In genomic region chr13:36706755-36707154, GRCh38 we compare ENCODE assay signal across 32 cellular contexts. TPM values are rescaled to one million over a fixed set of nuclear protein-coding genes. Genes with fewer than 3 reads are reported as not detected.
DNase-seq lines count a peak whose midpoint lies in the region; ATAC-seq, FAIRE-seq and TF ChIP-seq lines count a peak whose summit lies in the region.
"Had no signal": no experiment of that assay in that cellular context is flagged by ENCODE, and none has a peak within 500 bp of the region (broad histone marks: within the 10 kb centered on the region; RNA-seq: fewer than 3 reads in every experiment).

No MANE protein-coding gene starts in this region.

- H3K36me3 ChIP-seq in small intestine (ENCODE audit: control insufficient read depth in 2 of 2, insufficient read depth in 2 of 2, low read length in 2 of 2) = no peaks in the 10 kb centered on the region
- H3K36me3 ChIP-seq in gastroesophageal sphincter = no peaks in the 10 kb centered on the region
- no peaks in the 10 kb centered on the region for H3K36me3 ChIP-seq in smooth muscle cell (ENCODE audit: low read depth)
- H3K36me3 ChIP-seq: neural progenitor cell, prostate gland, SJSA1, stomach had no signal

- no peak for TF ChIP-seq POLR2A in gastroesophageal sphincter (IDR thresholded peaks at IDR 0.05)

- peak overlapping the region in 2 of 3 experiments; percentile 55 to 87 for H3K27ac Mint-ChIP-seq in nephron
- H3K27ac Mint-ChIP-seq in stimulated activated naive CD8-positive, alpha-beta T cell treated with anti-CD3 and anti-CD28 coated beads, Interleukin-15, amount 100 ng/mL, for 72 hours = no peak overlapping the region
- H3K27ac Mint-ChIP-seq: activated CD4-positive, alpha-beta memory T cell treated with anti-CD3 and anti-CD28 coated beads, Interleukin-2, amount 10 ng/mL, durations not matched to agents 7 days and 5 days; CD14-positive monocyte; IgD-negative memory B cell; neural progenitor cell had no signal

- no peak for ATAC-seq in gastroesophageal sphincter
- no peak for ATAC-seq in stimulated activated naive CD8-positive, alpha-beta T cell treated with anti-CD3 and anti-CD28 coated beads, Interleukin-15, amount 100 ng/mL, for 72 hours
- ATAC-seq: mucosa of descending colon, PC-3 had no signal

- H3K4me1 Mint-ChIP-seq in nephron = peaks cover 28% of the 10 kb centered on the region
- no peaks in the 10 kb centered on the region for H3K4me1 Mint-ChIP-seq in stimulated activated naive CD8-positive, alpha-beta T cell treated with anti-CD3 and anti-CD28 coated beads, Interleukin-15, amount 100 ng/mL, for 72 hours
- H3K4me1 Mint-ChIP-seq: activated CD4-positive, alpha-beta memory T cell treated with anti-CD3 and anti-CD28 coated beads, Interleukin-2, amount 10 ng/mL, durations not matched to agents 7 days and 5 days; CD14-positive monocyte; IgD-negative memory B cell had no signal

- no peaks in the 10 kb centered on the region for H3K27me3 ChIP-seq in small intestine (ENCODE audit: control insufficient read depth in 2 of 2, insufficient read depth in 2 of 2, low read length in 2 of 2)
- no peaks in the 10 kb centered on the region for H3K27me3 ChIP-seq in gastroesophageal sphincter
- no peaks in the 10 kb centered on the region for H3K27me3 ChIP-seq in smooth muscle cell (ENCODE audit: low read depth)
- H3K27me3 ChIP-seq: neural progenitor cell, SJSA1 had no signal

- no peaks in the 10 kb centered on the region for H3F3A ChIP-seq in smooth muscle cell (ENCODE audit: low read depth)

- no peak overlapping the region for H3K9ac ChIP-seq in smooth muscle cell (ENCODE audit: low read depth)
- H3K9ac ChIP-seq: neural progenitor cell had no signal

- H3K27me3 Mint-ChIP-seq in nephron (ENCODE audit: low read depth) = no peaks in the 10 kb centered on the region
- H3K27me3 Mint-ChIP-seq in stimulated activated naive CD8-positive, alpha-beta T cell treated with anti-CD3 and anti-CD28 coated beads, Interleukin-15, amount 100 ng/mL, for 72 hours = peaks cover 5% of the 10 kb centered on the region

- DNase-seq in AG08396 (ENCODE audit: low spot score) = peak; percentile 30
- peak; percentile 70 for DNase-seq in choroid plexus epithelial cell (ENCODE audit: low read depth)
- no peak for DNase-seq in small intestine
- no peak for DNase-seq in smooth muscle cell (lab: John Stamatoyannopoulos, UW; ENCODE audit: unreplicated experiment)
- no peak for DNase-seq in stimulated activated naive CD8-positive, alpha-beta T cell treated with anti-CD3 and anti-CD28 coated beads, Interleukin-15, amount 100 ng/mL, for 72 hours
- DNase-seq: activated CD4-positive, alpha-beta memory T cell treated with anti-CD3 and anti-CD28 coated beads, Interleukin-2, amount 10 ng/mL, durations not matched to agents 7 days and 5 days; activated gamma-delta T cell; activated T-cell treated with anti-CD3 and anti-CD28 coated beads for 4 hours; amygdala; cerebellar nuclear complex; effector CD4-positive, alpha-beta T cell; head of caudate nucleus; mucosa of descending colon; NCI-H1436; PC-3; stimulated activated CD4-positive, alpha-beta T cell treated with anti-CD3 and anti-CD28 coated beads, Interleukin-4, amount 100 ng/mL, for 1 hour; stomach; T-helper 2 cell had no signal

- H2AFZ ChIP-seq in smooth muscle cell (ENCODE audit: low read depth) = no peak overlapping the region
- H2AFZ ChIP-seq: neural progenitor cell had no signal

- no peaks in the 10 kb centered on the region for H4K20me1 ChIP-seq in smooth muscle cell (ENCODE audit: low read depth)

- H3K4me3 ChIP-seq in choroid plexus epithelial cell (ENCODE audit: low read depth, low read length) = no peak overlapping the region
- no peak overlapping the region for H3K4me3 ChIP-seq in small intestine (ENCODE audit: low read depth in 1 of 2, low read length in 2 of 2)
- no peak overlapping the region for H3K4me3 ChIP-seq in gastroesophageal sphincter
- H3K4me3 ChIP-seq in smooth muscle cell = no peak overlapping the region
- H3K4me3 ChIP-seq: mucosa of descending colon, neural progenitor cell, prostate gland, SJSA1, stomach had no signal

- no peak overlapping the region for H3K4me2 ChIP-seq in smooth muscle cell
- H3K4me2 ChIP-seq: neural progenitor cell had no signal

- H3K9me3 ChIP-seq in small intestine (ENCODE audit: control insufficient read depth, low read depth) (no peaks in the 10 kb centered on the region), gastroesophageal sphincter (no peaks in the 10 kb centered on the region), smooth muscle cell (replicated peaks; ENCODE audit: low read depth) (no peaks in the 10 kb centered on the region)
- H3K9me3 ChIP-seq: mucosa of descending colon, prostate gland, SJSA1, stomach had no signal

- 27 to 79% (median 44%) methylated on average over 1 of the region's 1 CpG for WGBS in small intestine, 3 donors
- WGBS in gastroesophageal sphincter (ENCODE audit: low coverage in 1 of 2), 2 donors = 57 to 63% methylated on average over 1 of the region's 1 CpG
- 93% methylated on average over 1 of the region's 1 CpG for WGBS in smooth muscle cell (ENCODE audit: low lambda C conversion rate)

- no peak for FAIRE-seq in small intestine (lab: Jason Lieb, UNC)
- FAIRE-seq: A204.1 had no signal

- no peak for TF ChIP-seq EP300 in Ishikawa (IDR thresholded peaks at IDR 0.05; ENCODE audit: borderline replicate concordance)
- TF ChIP-seq EP300 in gastroesophageal sphincter (IDR thresholded peaks at IDR 0.05) = no peak

- H3K9me3 Mint-ChIP-seq in nephron = no peaks in the 10 kb centered on the region
- no peaks in the 10 kb centered on the region for H3K9me3 Mint-ChIP-seq in stimulated activated naive CD8-positive, alpha-beta T cell treated with anti-CD3 and anti-CD28 coated beads, Interleukin-15, amount 100 ng/mL, for 72 hours
- H3K9me3 Mint-ChIP-seq: activated CD4-positive, alpha-beta memory T cell treated with anti-CD3 and anti-CD28 coated beads, Interleukin-2, amount 10 ng/mL, durations not matched to agents 7 days and 5 days; IgD-negative memory B cell had no signal

- H3K4me1 ChIP-seq in small intestine (ENCODE audit: control insufficient read depth in 2 of 2, insufficient read depth in 1 of 2, low read depth in 1 of 2, low read length in 1 of 2) (no peaks in the 10 kb centered on the region), gastroesophageal sphincter (no peaks in the 10 kb centered on the region), smooth muscle cell (ENCODE audit: low read depth) (no peaks in the 10 kb centered on the region)
- H3K4me1 ChIP-seq: neural progenitor cell, prostate gland, SJSA1, stomach had no signal

- TF ChIP-seq RAD21 in Ishikawa (IDR thresholded peaks at IDR 0.05; ENCODE audit: low read depth) = no peak

- no peak overlapping the region for H3K4me3 Mint-ChIP-seq in nephron
- H3K4me3 Mint-ChIP-seq in stimulated activated naive CD8-positive, alpha-beta T cell treated with anti-CD3 and anti-CD28 coated beads, Interleukin-15, amount 100 ng/mL, for 72 hours = no peak overlapping the region
- H3K4me3 Mint-ChIP-seq: activated CD4-positive, alpha-beta memory T cell treated with anti-CD3 and anti-CD28 coated beads, Interleukin-2, amount 10 ng/mL, durations not matched to agents 7 days and 5 days; CD14-positive monocyte; IgD-negative memory B cell; neural progenitor cell had no signal

- no peaks in the 10 kb centered on the region for H3K79me2 ChIP-seq in smooth muscle cell (ENCODE audit: low read depth)

- TF ChIP-seq CTCF in choroid plexus epithelial cell (conservative IDR thresholded peaks at IDR 0.05; ENCODE audit: low read depth, low read length) (no peak), nephron (IDR thresholded peaks at IDR 0.05; ENCODE audit: unreplicated experiment in 3 of 3) (no peak), gastroesophageal sphincter (IDR thresholded peaks at IDR 0.05) (no peak), smooth muscle cell (IDR thresholded peaks at IDR 0.05; ENCODE audit: borderline replicate concordance, insufficient read depth, poor library complexity, severe bottlenecking) (no peak)

- no peak overlapping the region for H3K27ac ChIP-seq in small intestine (ENCODE audit: low read depth in 1 of 2, low read length in 1 of 2)
- no peak overlapping the region for H3K27ac ChIP-seq in gastroesophageal sphincter
- H3K27ac ChIP-seq in smooth muscle cell (ENCODE audit: low read depth) = no peak overlapping the region
- H3K27ac ChIP-seq: HL-60, neural progenitor cell, prostate gland, SJSA1, stomach had no signal

- H3K36me3 Mint-ChIP-seq in nephron (ENCODE audit: low read depth) = no peaks in the 10 kb centered on the region
- H3K36me3 Mint-ChIP-seq: CD14-positive monocyte, IgD-negative memory B cell, neural progenitor cell had no signal

TF ChIP-seq in Ishikawa, 13 proteins besides CTCF, POLR2A, EP300 and RAD21:
- TF ChIP-seq TEAD4 (IDR thresholded peaks at IDR 0.05) (0 out of 2 replicates have a peak, but pooled peaks have one; percentile 13), YY1 (IDR thresholded peaks at IDR 0.05; ENCODE audit: low read depth) (no peak)

RNA-seq across cellular contexts. Expression of gene SERTM1, which starts 32.9 kb away (rescaled TPM):
- polyA plus RNA-seq in small intestine (under 1 TPM in 1 of 3 donors, not detected in 2; 0.10 TPM), smooth muscle cell (not detected in 2 replicates)
- total RNA-seq in gastroesophageal sphincter (under 1 TPM in 1 of 4 donors, not detected in 3; 0.13 TPM), smooth muscle cell (not detected in 2 replicates)
- total RNA-seq: activated CD4-positive, alpha-beta memory T cell treated with anti-CD3 and anti-CD28 coated beads, Interleukin-2, amount 10 ng/mL, durations not matched to agents 7 days and 5 days; G401; lower leg skin; MCF 10A; PC-3; SJSA1 had no signal
- polyA plus RNA-seq: CD14-positive monocyte, esophagus, IgD-negative memory B cell had no signal

Comparison
In these comparisons a context has a peak if more than half of its experiments do, and no peak if none do; other contexts are left out.
1. DNase-seq: peak in AG08396 (single experiment) and choroid plexus epithelial cell (single experiment); none in small intestine (single experiment), smooth muscle cell (single experiment) and stimulated activated naive CD8-positive, alpha-beta T cell treated with anti-CD3 and anti-CD28 coated beads, Interleukin-15, amount 100 ng/mL, for 72 hours (0 of 2).
2. H3K27ac Mint-ChIP-seq: peak in nephron (2 of 3); none in stimulated activated naive CD8-positive, alpha-beta T cell treated with anti-CD3 and anti-CD28 coated beads, Interleukin-15, amount 100 ng/mL, for 72 hours (0 of 2).